Comparison of ENCODE assay signal across 2 cellular contexts in the genomic region with DNA sequence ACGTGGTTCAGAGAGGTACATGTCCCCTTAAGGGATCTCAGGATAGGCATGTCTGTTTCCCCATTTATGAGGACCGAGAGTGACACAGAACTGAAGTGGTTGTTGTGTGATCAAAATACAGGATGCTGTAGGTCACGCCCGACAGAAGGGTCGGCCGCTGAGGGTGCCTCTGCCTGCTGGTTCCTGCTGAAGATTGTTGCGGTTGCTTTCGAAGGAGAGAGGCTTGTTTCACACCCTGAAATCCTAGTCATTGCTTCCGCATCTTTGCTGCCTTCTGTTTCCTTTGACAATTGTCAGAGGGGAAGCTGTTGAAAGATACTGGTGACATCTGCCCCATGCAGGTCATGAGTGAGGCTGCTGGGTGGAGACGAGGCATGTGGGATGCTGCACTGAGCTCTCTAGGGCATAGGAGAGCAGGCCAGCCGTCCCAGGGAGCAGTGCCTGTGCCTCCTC.
TF ChIP-seq lines count a peak whose summit lies in the region.

No MANE protein-coding gene starts in this region.

TF ChIP-seq in K562, 482 proteins besides CTCF, POLR2A, EP300 and RAD21:
- TF ChIP-seq, protein P1, sequence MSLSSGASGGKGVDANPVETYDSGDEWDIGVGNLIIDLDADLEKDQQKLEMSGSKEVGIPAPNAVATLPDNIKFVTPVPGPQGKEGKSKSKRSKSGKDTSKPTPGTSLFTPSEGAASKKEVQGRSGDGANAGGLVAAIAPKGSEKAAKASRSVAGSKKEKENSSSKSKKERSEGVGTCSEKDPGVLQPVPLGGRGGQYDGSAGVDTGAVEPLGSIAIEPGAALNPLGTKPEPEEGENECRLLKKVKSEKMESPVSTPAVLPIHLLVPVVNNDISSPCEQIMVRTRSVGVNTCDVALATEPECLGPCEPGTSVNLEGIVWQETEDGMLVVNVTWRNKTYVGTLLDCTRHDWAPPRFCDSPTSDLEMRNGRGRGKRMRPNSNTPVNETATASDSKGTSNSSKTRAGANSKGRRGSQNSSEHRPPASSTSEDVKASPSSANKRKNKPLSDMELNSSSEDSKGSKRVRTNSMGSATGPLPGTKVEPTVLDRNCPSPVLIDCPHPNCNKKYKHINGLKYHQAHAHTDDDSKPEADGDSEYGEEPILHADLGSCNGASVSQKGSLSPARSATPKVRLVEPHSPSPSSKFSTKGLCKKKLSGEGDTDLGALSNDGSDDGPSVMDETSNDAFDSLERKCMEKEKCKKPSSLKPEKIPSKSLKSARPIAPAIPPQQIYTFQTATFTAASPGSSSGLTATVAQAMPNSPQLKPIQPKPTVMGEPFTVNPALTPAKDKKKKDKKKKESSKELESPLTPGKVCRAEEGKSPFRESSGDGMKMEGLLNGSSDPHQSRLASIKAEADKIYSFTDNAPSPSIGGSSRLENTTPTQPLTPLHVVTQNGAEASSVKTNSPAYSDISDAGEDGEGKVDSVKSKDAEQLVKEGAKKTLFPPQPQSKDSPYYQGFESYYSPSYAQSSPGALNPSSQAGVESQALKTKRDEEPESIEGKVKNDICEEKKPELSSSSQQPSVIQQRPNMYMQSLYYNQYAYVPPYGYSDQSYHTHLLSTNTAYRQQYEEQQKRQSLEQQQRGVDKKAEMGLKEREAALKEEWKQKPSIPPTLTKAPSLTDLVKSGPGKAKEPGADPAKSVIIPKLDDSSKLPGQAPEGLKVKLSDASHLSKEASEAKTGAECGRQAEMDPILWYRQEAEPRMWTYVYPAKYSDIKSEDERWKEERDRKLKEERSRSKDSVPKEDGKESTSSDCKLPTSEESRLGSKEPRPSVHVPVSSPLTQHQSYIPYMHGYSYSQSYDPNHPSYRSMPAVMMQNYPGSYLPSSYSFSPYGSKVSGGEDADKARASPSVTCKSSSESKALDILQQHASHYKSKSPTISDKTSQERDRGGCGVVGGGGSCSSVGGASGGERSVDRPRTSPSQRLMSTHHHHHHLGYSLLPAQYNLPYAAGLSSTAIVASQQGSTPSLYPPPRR (CRISPR knock-in tag; IDR thresholded peaks at IDR 0.05; ENCODE audit: borderline replicate concordance): 0 out of 2 replicates have a peak, but pooled peaks have one; percentile 49
- TF ChIP-seq NCOA2 (IDR thresholded peaks at IDR 0.05; ENCODE audit: partially characterized antibody in 2 of 2) (no peak), PPARD (CRISPR knock-in tag; IDR thresholded peaks at IDR 0.05) (no peak), NR2C2 (CRISPR knock-in tag; IDR thresholded peaks at IDR 0.05) (0 out of 2 replicates have a peak, but pooled peaks have one; percentile 31), NR2C2 (tag; IDR thresholded peaks at IDR 0.05) (no peak), NCOA4 (IDR thresholded peaks at IDR 0.05; ENCODE audit: partially characterized antibody) (no peak), FOXM1 (IDR thresholded peaks at IDR 0.05; ENCODE audit: low read depth) (no peak), FOXM1 (CRISPR knock-in tag; IDR thresholded peaks at IDR 0.05; ENCODE audit: low read depth) (no peak)
- TF ChIP-seq, protein P2, sequence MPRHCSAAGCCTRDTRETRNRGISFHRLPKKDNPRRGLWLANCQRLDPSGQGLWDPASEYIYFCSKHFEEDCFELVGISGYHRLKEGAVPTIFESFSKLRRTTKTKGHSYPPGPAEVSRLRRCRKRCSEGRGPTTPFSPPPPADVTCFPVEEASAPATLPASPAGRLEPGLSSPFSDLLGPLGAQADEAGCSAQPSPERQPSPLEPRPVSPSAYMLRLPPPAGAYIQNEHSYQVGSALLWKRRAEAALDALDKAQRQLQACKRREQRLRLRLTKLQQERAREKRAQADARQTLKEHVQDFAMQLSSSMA (CRISPR knock-in tag; IDR thresholded peaks at IDR 0.05): no peak
- TF ChIP-seq, protein P3, sequence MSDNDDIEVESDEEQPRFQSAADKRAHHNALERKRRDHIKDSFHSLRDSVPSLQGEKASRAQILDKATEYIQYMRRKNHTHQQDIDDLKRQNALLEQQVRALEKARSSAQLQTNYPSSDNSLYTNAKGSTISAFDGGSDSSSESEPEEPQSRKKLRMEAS (CRISPR knock-in tag; IDR thresholded peaks at IDR 0.05): peak; percentile 26; the same call in 1 of the 2 replicates

TF ChIP-seq in GM23338, 12 proteins besides CTCF, POLR2A, EP300 and RAD21:
- TF ChIP-seq, protein P4, sequence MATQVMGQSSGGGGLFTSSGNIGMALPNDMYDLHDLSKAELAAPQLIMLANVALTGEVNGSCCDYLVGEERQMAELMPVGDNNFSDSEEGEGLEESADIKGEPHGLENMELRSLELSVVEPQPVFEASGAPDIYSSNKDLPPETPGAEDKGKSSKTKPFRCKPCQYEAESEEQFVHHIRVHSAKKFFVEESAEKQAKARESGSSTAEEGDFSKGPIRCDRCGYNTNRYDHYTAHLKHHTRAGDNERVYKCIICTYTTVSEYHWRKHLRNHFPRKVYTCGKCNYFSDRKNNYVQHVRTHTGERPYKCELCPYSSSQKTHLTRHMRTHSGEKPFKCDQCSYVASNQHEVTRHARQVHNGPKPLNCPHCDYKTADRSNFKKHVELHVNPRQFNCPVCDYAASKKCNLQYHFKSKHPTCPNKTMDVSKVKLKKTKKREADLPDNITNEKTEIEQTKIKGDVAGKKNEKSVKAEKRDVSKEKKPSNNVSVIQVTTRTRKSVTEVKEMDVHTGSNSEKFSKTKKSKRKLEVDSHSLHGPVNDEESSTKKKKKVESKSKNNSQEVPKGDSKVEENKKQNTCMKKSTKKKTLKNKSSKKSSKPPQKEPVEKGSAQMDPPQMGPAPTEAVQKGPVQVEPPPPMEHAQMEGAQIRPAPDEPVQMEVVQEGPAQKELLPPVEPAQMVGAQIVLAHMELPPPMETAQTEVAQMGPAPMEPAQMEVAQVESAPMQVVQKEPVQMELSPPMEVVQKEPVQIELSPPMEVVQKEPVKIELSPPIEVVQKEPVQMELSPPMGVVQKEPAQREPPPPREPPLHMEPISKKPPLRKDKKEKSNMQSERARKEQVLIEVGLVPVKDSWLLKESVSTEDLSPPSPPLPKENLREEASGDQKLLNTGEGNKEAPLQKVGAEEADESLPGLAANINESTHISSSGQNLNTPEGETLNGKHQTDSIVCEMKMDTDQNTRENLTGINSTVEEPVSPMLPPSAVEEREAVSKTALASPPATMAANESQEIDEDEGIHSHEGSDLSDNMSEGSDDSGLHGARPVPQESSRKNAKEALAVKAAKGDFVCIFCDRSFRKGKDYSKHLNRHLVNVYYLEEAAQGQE (IDR thresholded peaks at IDR 0.05; ENCODE audit: unreplicated experiment): no peak
TF ChIP-seq in GM23338: peak in this region for 0.
